ENCODE assay signal across 26 cellular contexts in genomic region chr14:90597961-90598360, GRCh38.
"Had no signal": no experiment of that assay in that cellular context is flagged by ENCODE, and none has a peak within 500 bp of the region (broad histone marks: within the 10 kb centered on the region; RNA-seq: fewer than 3 reads in every experiment).

No MANE protein-coding gene starts in this region.

- H3K4me2 ChIP-seq: smooth muscle cell had no signal

- H3K36me3 ChIP-seq: pancreas, right lobe of liver, suprapubic skin, transverse colon, upper lobe of right lung, uterus had no signal

- FAIRE-seq: pancreas had no signal

- H3K4me1 ChIP-seq: pancreas, right lobe of liver, spleen, testis, transverse colon had no signal

- H3K9me3 ChIP-seq: neutrophil, pancreas, psoas muscle, right lobe of liver, spleen, suprapubic skin, testis, tibial artery, transverse colon, upper lobe of right lung, uterus had no signal

- H3K27ac ChIP-seq: neutrophil, pancreas, psoas muscle, right lobe of liver, skin epidermis, spleen, suprapubic skin, testis, tibial artery, transverse colon, upper lobe of right lung, uterus had no signal

- H3K4me3 ChIP-seq: pancreas, psoas muscle, right lobe of liver, skin epidermis, smooth muscle cell, spleen, suprapubic skin, testis, tibial artery, transverse colon, upper lobe of right lung, uterus had no signal

- DNase-seq: naive thymus-derived CD8-positive, alpha-beta T cell; nephron progenitor cell; nucleus accumbens; pancreas; psoas muscle; right cardiac atrium; right lobe of liver; spleen; stimulated activated CD4-positive, alpha-beta T cell treated with anti-CD3 and anti-CD28 coated beads, Interleukin-12 subunit alpha, Interleukin-12 subunit beta, amount 100 ng/mL, for 4 hours; stimulated activated CD4-positive, alpha-beta T cell treated with anti-CD3 and anti-CD28 coated beads, Interleukin-1b, Interleukin-23, amount 100 ng/mL, for 48 hours; stimulated activated CD4-positive, alpha-beta T cell treated with anti-CD3 and anti-CD28 coated beads, Interleukin-4, amount 100 ng/mL, for 1 hour; stimulated activated CD4-positive, alpha-beta T cell treated with anti-CD3 and anti-CD28 coated beads, Interleukin-4, amount 100 ng/mL, for 4 hours; stimulated activated CD8-positive, alpha-beta memory T cell treated with anti-CD3 and anti-CD28 coated beads, Interleukin-4, amount 100 ng/mL, for 48 hours; stimulated activated naive CD4-positive, alpha-beta T cell; stimulated activated naive CD8-positive, alpha-beta T cell treated with anti-CD3 and anti-CD28 coated beads, Interleukin-15, amount 100 ng/mL, for 72 hours; stimulated activated naive CD8-positive, alpha-beta T cell treated with anti-CD3 and anti-CD28 coated beads, Interleukin-15, Interleukin-2, amounts not matched to agents 100 U/mL and 50 U/mL, for 24 hours; substantia nigra; testis; tibial artery; transverse colon; upper lobe of right lung; uterus had no signal

- H3K27me3 ChIP-seq: neutrophil, pancreas, right lobe of liver, spleen, suprapubic skin, testis, tibial artery, transverse colon, upper lobe of right lung, uterus had no signal
